19 cellular contexts compared by ENCODE assay signal in the genomic region with DNA sequence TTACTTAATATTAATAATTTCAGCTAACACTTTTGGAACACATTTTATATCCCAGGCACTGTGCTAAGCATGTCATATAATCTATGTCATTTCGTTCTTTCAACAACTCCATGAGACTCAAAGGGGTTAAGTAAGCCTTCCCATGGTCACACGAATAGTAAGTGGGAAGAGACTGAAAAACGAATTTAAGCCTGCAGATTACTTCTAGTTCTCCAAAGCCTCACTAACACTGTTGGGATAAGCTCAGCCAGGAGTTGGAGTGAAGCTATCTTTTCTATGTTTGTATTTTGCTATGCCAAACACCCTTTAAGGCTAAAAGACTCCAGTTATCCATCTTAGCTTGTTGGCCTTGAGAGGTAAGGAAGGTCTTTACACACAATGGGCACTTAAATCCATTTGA.
A peak's percentile ranks its signal among the peaks of the same experiment; 100 is the strongest.
DNase-seq lines count a peak whose midpoint lies in the region; ATAC-seq, FAIRE-seq and TF ChIP-seq lines count a peak whose summit lies in the region.
"Had no signal": no experiment of that assay in that cellular context is flagged by ENCODE, and none has a peak within 500 bp of the region (broad histone marks: within the 10 kb centered on the region; RNA-seq: fewer than 3 reads in every experiment).

No MANE protein-coding gene starts in this region.

- H3K9ac ChIP-seq in H1 (replicated peaks in 1 of 4; ENCODE audit: extremely low read depth in 1 of 4, low read depth in 3 of 4, low read length in 3 of 4), result no peak overlapping the region

- H3K4me3 ChIP-seq in GM23338 (no peak overlapping the region), H1 (ENCODE audit: extremely low read depth in 1 of 4, insufficient read depth in 2 of 4, low read depth in 3 of 4, low read length in 4 of 4) (peak overlapping the region in 1 of 4 experiments; percentile 20; a peak in 1 of 8 replicates), mesodermal cell (ENCODE audit: extremely low read depth, insufficient read depth, low read length, poor library complexity, severe bottlenecking) (no peak overlapping the region), spleen (no peak overlapping the region)
- H3K4me3 ChIP-seq: SJSA1 had no signal

- H3K23me2 ChIP-seq in H1 (ENCODE audit: low read depth, low read length), result no peaks in the 10 kb centered on the region

- no peak overlapping the region for H2AK5ac ChIP-seq in H1 (ENCODE audit: low read depth, low read length)

- peak overlapping the region; percentile 60 for H4K5ac ChIP-seq in H1 (ENCODE audit: insufficient read length, low read depth, low read length)

- POLR2A ChIA-PET in H1 (lab: Charles Lee; ENCODE audit: partially characterized antibody), result interaction anchor here (1.1 kb wide), 1 partner anchor 21 kb away, joined by 3 read pairs; no protein-coding TSS in a partner anchor

- ATAC-seq in GM23338, result no peak
- no peak for ATAC-seq in left colon
- ATAC-seq in GM18868 (IDR thresholded peaks at IDR 0.05; ENCODE audit: unreplicated experiment), result no peak

- H4K91ac ChIP-seq in H1 (replicated peaks; ENCODE audit: insufficient read length, low read length), result peak overlapping the region; percentile 1

- H3K9me2 ChIP-seq in GM23338 (ENCODE audit: insufficient read depth), result no peaks in the 10 kb centered on the region

- H3K4me1 Mint-ChIP-seq in GM23338, result peaks cover 31% of the 10 kb centered on the region

- no peak for TF ChIP-seq POLR2A in H1 (IDR thresholded peaks at IDR 0.05; ENCODE audit: control extremely low read depth in 1 of 2, low read depth in 2 of 2, low read length in 2 of 2)
- TF ChIP-seq POLR2A in spleen (IDR thresholded peaks at IDR 0.05), result no peak

- H3K4me1 ChIP-seq in GM23338 (ENCODE audit: insufficient read depth) (peaks cover 21% of the 10 kb centered on the region), H1 (replicated peaks in 1 of 4; ENCODE audit: control insufficient read depth in 3 of 4, insufficient read depth in 4 of 4, low read length in 3 of 4) (peaks cover 3 to 13% (median 9%) of the 10 kb centered on the region in 4 experiments; a peak in 5 of 7 replicates), mesodermal cell (ENCODE audit: control insufficient read depth, insufficient read depth, low read length, poor library complexity, severe bottlenecking) (peaks cover 6% of the 10 kb centered on the region), spleen (peaks cover 0 to 4% (median 1%) of the 10 kb centered on the region in 6 donors)
- H3K4me1 ChIP-seq: SJSA1 had no signal

- no peak overlapping the region for H3K4ac ChIP-seq in H1 (replicated peaks; ENCODE audit: insufficient read length, low read depth, low read length)

- TF ChIP-seq CTCF in GM23338 (conservative IDR thresholded peaks at IDR 0.05; ENCODE audit: low read depth in 2 of 2) (no peak), H1 (IDR thresholded peaks at IDR 0.05; ENCODE audit: control extremely low read depth in 1 of 3, insufficient read depth in 1 of 3, low read depth in 1 of 3, low read length in 3 of 3) (no peak), spleen (IDR thresholded peaks at IDR 0.05 in 8 of 11, conservative IDR thresholded peaks at IDR 0.05 in 3 of 11) (no peak)

- peak overlapping the region; percentile 64; the same call in 1 of the 2 replicates for H2BK20ac ChIP-seq in H1 (ENCODE audit: low read length)

- H3K79me2 ChIP-seq in GM23338 (replicated peaks; ENCODE audit: insufficient read depth) (no peaks in the 10 kb centered on the region), H1 (ENCODE audit: control insufficient read depth in 1 of 2, insufficient read depth in 2 of 2, low read length in 2 of 2) (no peaks in the 10 kb centered on the region)

- TF ChIP-seq RAD21 in H1 (IDR thresholded peaks at IDR 0.05 in 1 of 2, conservative IDR thresholded peaks at IDR 0.05 in 1 of 2; ENCODE audit: low read depth in 2 of 2, low read length in 2 of 2), result no peak

- no peak for TF ChIP-seq EP300 in H1 (IDR thresholded peaks at IDR 0.05; ENCODE audit: borderline replicate concordance in 1 of 2, low read depth in 2 of 2, low read length in 2 of 2)

- no peaks in the 10 kb centered on the region for H3K79me1 ChIP-seq in H1 (ENCODE audit: low read depth, low read length)

- no peak for FAIRE-seq in H1 (lab: Jason Lieb, UNC)
- FAIRE-seq: GM12891, HTR-8/SVneo had no signal

- H2BK12ac ChIP-seq in H1 (ENCODE audit: low read depth, low read length), result 0 out of 2 replicates have a peak overlapping the region, but pooled peaks have one; percentile 22

- H3K4me3 Mint-ChIP-seq in GM23338, result 0 out of 3 replicates have a peak overlapping the region, but pooled peaks have one; percentile 28

- no peaks in the 10 kb centered on the region for H3F3A ChIP-seq in GM23338 (replicated peaks; ENCODE audit: low read depth)

- H3K27ac Mint-ChIP-seq in GM23338, result peak overlapping the region; percentile 62; the same call in 1 of the 2 replicates
- H3K27ac Mint-ChIP-seq: CD14-positive monocyte had no signal

- H3K36me3 ChIP-seq in GM23338 (ENCODE audit: insufficient read depth) (no peaks in the 10 kb centered on the region), H1 (ENCODE audit: control insufficient read depth in 2 of 4, insufficient read depth in 4 of 4, low read length in 3 of 4) (peaks cover 0 to 5% (median 2%) of the 10 kb centered on the region in 4 experiments; a peak in 2 of 8 replicates), mesodermal cell (ENCODE audit: control insufficient read depth, insufficient read depth, low read length) (no peaks in the 10 kb centered on the region), spleen (no peaks in the 10 kb centered on the region)
- H3K36me3 ChIP-seq: SJSA1 had no signal

- peaks cover 14% of the 10 kb centered on the region for H3K27me3 Mint-ChIP-seq in GM23338 (ENCODE audit: insufficient read depth, low read depth, poor library complexity)

- H2BK15ac ChIP-seq in H1 (ENCODE audit: low read length), result no peak overlapping the region

- H4K8ac ChIP-seq in H1 (ENCODE audit: extremely low read depth, insufficient read depth, low read length), result no peak overlapping the region

- intact Hi-C loops in spleen (cut with DNase I; ENCODE audit: low total_unique reads), result no loop called here
- intact Hi-C loops in left colon (cut with DNase I, micrococcal nuclease), result no loop called here

- H3K9me3 ChIP-seq in H1 (ENCODE audit: insufficient read depth in 2 of 2, low read depth in 1 of 2, low read length in 1 of 2) (peaks cover 5 to 16% of the 10 kb centered on the region in 2 experiments; a peak in 3 of 4 replicates), mesodermal cell (ENCODE audit: control insufficient read depth, low read length) (no peaks in the 10 kb centered on the region), spleen (peaks cover 0 to 15% (median 3%) of the 10 kb centered on the region in 8 donors)
- H3K9me3 ChIP-seq: SJSA1 had no signal

- peak overlapping the region; percentile 5; the same call in 1 of the 2 replicates for H2BK5ac ChIP-seq in H1 (ENCODE audit: low read depth, low read length)

- H3K36me3 Mint-ChIP-seq in GM23338 (ENCODE audit: low read depth), result peaks cover 40% of the 10 kb centered on the region
- H3K36me3 Mint-ChIP-seq: CD14-positive monocyte had no signal

- CTCF ChIA-PET in H1 (lab: Charles Lee; ENCODE audit: partially characterized antibody), result interaction anchor here (0.9 to 1.9 kb wide), 4 partner anchors 9 to 99 kb away, joined by 3 to 10 read pairs (median 3); no protein-coding TSS in a partner anchor

- H2BK120ac ChIP-seq in H1 (replicated peaks; ENCODE audit: low read depth, low read length), result peak overlapping the region; percentile 66

- WGBS in H1 (ENCODE audit: extremely low coverage in 1 of 2, insufficient coverage in 1 of 2, insufficient read length in 1 of 2, insufficient replicate concordance in 2 of 2, low coverage in 1 of 2, low lambda C conversion rate in 2 of 2, missing lambda C conversion rate in 1 of 2), 2 experiments, result 51% methylated on average over 3 of the region's 3 CpGs; no CpG with 5 or more reads in 1 of the 2 experiments
- WGBS in mesodermal cell (ENCODE audit: insufficient coverage in 2 of 2), 2 experiments, result no CpG with 5 or more reads among the region's 3 CpGs
- 57 to 71% (median 64%) methylated on average over 3 of the region's 3 CpGs for WGBS in spleen, 5 donors

- H3K27me3 ChIP-seq in GM23338 (ENCODE audit: insufficient read depth), result no peaks in the 10 kb centered on the region
- no peaks in the 10 kb centered on the region; a peak in 1 of 7 replicates for H3K27me3 ChIP-seq in H1 (replicated peaks in 1 of 4; ENCODE audit: control insufficient read depth in 3 of 4, extremely low read depth in 1 of 4, insufficient read depth in 3 of 4, low read length in 3 of 4)
- no peaks in the 10 kb centered on the region for H3K27me3 ChIP-seq in spleen (replicated peaks in 1 of 7)
- H3K27me3 ChIP-seq: SJSA1 had no signal

- H2AFZ ChIP-seq in GM23338 (no peak overlapping the region), H1 (ENCODE audit: low read length) (0 out of 2 replicates have a peak overlapping the region, but pooled peaks have one; percentile 63)

- H3K27ac ChIP-seq in GM23338 (ENCODE audit: low read depth), result peak overlapping the region; percentile 92
- H3K27ac ChIP-seq in H1 (ENCODE audit: low read depth, low read length), result 0 out of 2 replicates have a peak overlapping the region, but pooled peaks have one; percentile 21
- H3K27ac ChIP-seq in mesodermal cell (ENCODE audit: low read depth, low read length, severe bottlenecking), result peak overlapping the region; percentile 47
- peak overlapping the region in 6 of 8 donors; percentile 6 to 67 (median 40) for H3K27ac ChIP-seq in spleen
- H3K27ac ChIP-seq: SJSA1 had no signal

- H3K14ac ChIP-seq in H1 (ENCODE audit: insufficient read length), result no peak overlapping the region

- no peak overlapping the region for H3K23ac ChIP-seq in H1 (ENCODE audit: insufficient read length)

- H3K9me3 Mint-ChIP-seq in GM23338, result peaks cover 40% of the 10 kb centered on the region

- H4K20me1 ChIP-seq in GM23338 (replicated peaks; ENCODE audit: insufficient read depth) (no peaks in the 10 kb centered on the region), H1 (replicated peaks in 1 of 2; ENCODE audit: control insufficient read depth in 1 of 2, insufficient read depth in 2 of 2, low read length in 2 of 2) (no peaks in the 10 kb centered on the region)

- DNase-seq in GM23338 (ENCODE audit: low spot score) (no peak), H1 (ENCODE audit: low read depth in 1 of 2, low spot score in 2 of 2) (no peak), spleen (no peak), NCI-H1417 (lab: John Stamatoyannopoulos, UW) (no peak), left colon (no peak), NCI-H1694 treated with DMSO at 0.1 percent for 48 hours (lab: John Stamatoyannopoulos, UW) (no peak)
- DNase-seq: DMS 273 treated with DMSO at 0.1 percent for 48 hours, GDM1, HCEC 1CT, KBM-7, NCI-H1436 treated with DMSO at 0.1 percent for 48 hours, NCI-H510A treated with DMSO at 0.1 percent for 48 hours, NCI-H82 had no signal

- H3K56ac ChIP-seq in H1 (replicated peaks; ENCODE audit: insufficient read length, low read depth, low read length), result no peak overlapping the region

- H3K18ac ChIP-seq in H1 (ENCODE audit: extremely low read depth, low read length), result no peak overlapping the region; the same call in 1 of the 2 replicates

- H3K4me2 ChIP-seq in GM23338 (peak overlapping the region; percentile 46), H1 (ENCODE audit: insufficient read depth in 1 of 2, low read depth in 2 of 2, low read length in 2 of 2) (no peak overlapping the region; a peak in 1 of 4 replicates)

TF ChIP-seq in GM23338, 12 proteins besides CTCF, POLR2A, EP300 and RAD21 (continues in another document):
- no peak for TF ChIP-seq CREB1 (CRISPR knock-in tag; IDR thresholded peaks at IDR 0.05; ENCODE audit: low read depth)

Comparison
In these comparisons a context has a peak if more than half of its experiments do, and no peak if none do; other contexts are left out.
1. H3K27ac ChIP-seq: peak in every context shown above with its lines; median percentile 92 in GM23338; 47 in mesodermal cell; 40 in spleen; 21 in H1.